12 cellular contexts compared by ENCODE assay signal in genomic region chr2:108396845-108397244, GRCh38. TPM values are rescaled to one million over a fixed set of nuclear protein-coding genes. Genes with fewer than 3 reads are reported as not detected.
DNase-seq lines count a peak whose midpoint lies in the region; ATAC-seq and TF ChIP-seq lines count a peak whose summit lies in the region.
"Had no signal": no experiment of that assay in that cellular context is flagged by ENCODE, and none has a peak within 500 bp of the region (broad histone marks: within the 10 kb centered on the region; RNA-seq: fewer than 3 reads in every experiment).

No MANE protein-coding gene starts in this region.

- H3K36me3 ChIP-seq in HUES48 (ENCODE audit: control insufficient read depth, insufficient read depth, low read length) (no peaks in the 10 kb centered on the region), mesenchymal stem cell (ENCODE audit: control insufficient read depth in 1 of 2, insufficient read depth in 2 of 2, low read depth in 1 of 2, low read length in 2 of 2) (peaks cover 0 to 11% of the 10 kb centered on the region in 2 experiments)

- H3K4me3 ChIP-seq in HUES48 (ENCODE audit: low read depth, low read length): no peak overlapping the region
- H3K4me3 ChIP-seq in mesenchymal stem cell (ENCODE audit: insufficient read depth in 1 of 2, low read depth in 1 of 2, low read length in 2 of 2): no peak overlapping the region

- H3K4me3 Mint-ChIP-seq in activated CD4-positive, alpha-beta T cell treated with anti-CD3 and anti-CD28 coated beads for 36 hours: no peak overlapping the region
- no peak overlapping the region for H3K4me3 Mint-ChIP-seq in progenitor cell of endocrine pancreas (ENCODE audit: low read depth)
- H3K4me3 Mint-ChIP-seq in activated T-helper 2 cell treated with anti-CD3 and anti-CD28 coated beads, Interferon-gamma antibody, Interleukin-2, Interleukin-4, amounts not matched to agents 10 μg/mL and 5 μg/mL and 100 μg/mL, durations not matched to agents 14 hours and 24 hours and 36 hours (ENCODE audit: low read depth): no peak overlapping the region
- no peak overlapping the region for H3K4me3 Mint-ChIP-seq in stimulated activated naive B cell treated with anti-CD40 and anti-IgM and Interleukin-4, amounts not matched to agents 10 μg/mL and 1 μg/mL and 100 μg/mL, for 72 hours
- H3K4me3 Mint-ChIP-seq: CD8-positive, alpha-beta T cell had no signal

- peaks cover 28% of the 10 kb centered on the region for H3K9me3 ChIP-seq in HUES48 (ENCODE audit: control insufficient read depth, insufficient read depth, low read length)
- peaks cover 48% of the 10 kb centered on the region for H3K9me3 ChIP-seq in mesenchymal stem cell (ENCODE audit: control insufficient read depth, low read length)

- H3K4me1 Mint-ChIP-seq in activated CD4-positive, alpha-beta T cell treated with anti-CD3 and anti-CD28 coated beads for 36 hours: no peaks in the 10 kb centered on the region
- no peaks in the 10 kb centered on the region for H3K4me1 Mint-ChIP-seq in progenitor cell of endocrine pancreas (ENCODE audit: low read depth)
- H3K4me1 Mint-ChIP-seq in activated T-helper 2 cell treated with anti-CD3 and anti-CD28 coated beads, Interferon-gamma antibody, Interleukin-2, Interleukin-4, amounts not matched to agents 10 μg/mL and 5 μg/mL and 100 μg/mL, durations not matched to agents 14 hours and 24 hours and 36 hours (ENCODE audit: low read depth): no peaks in the 10 kb centered on the region
- no peaks in the 10 kb centered on the region for H3K4me1 Mint-ChIP-seq in stimulated activated naive B cell treated with anti-CD40 and anti-IgM and Interleukin-4, amounts not matched to agents 10 μg/mL and 1 μg/mL and 100 μg/mL, for 72 hours

- peaks cover 6% of the 10 kb centered on the region for H3K4me1 ChIP-seq in HUES48 (ENCODE audit: control insufficient read depth, insufficient read depth, low read length)
- no peaks in the 10 kb centered on the region for H3K4me1 ChIP-seq in mesenchymal stem cell (ENCODE audit: control insufficient read depth, insufficient read depth, low read depth, low read length)

- POLR2A ChIA-PET in activated CD4-positive, alpha-beta T cell treated with anti-CD3 and anti-CD28 coated beads for 36 hours (lab: Charles Lee): no interaction called here

- H3K27me3 ChIP-seq in HUES48 (ENCODE audit: control insufficient read depth, insufficient read depth, low read length): no peaks in the 10 kb centered on the region
- H3K27me3 ChIP-seq in mesenchymal stem cell (ENCODE audit: control insufficient read depth in 1 of 2, insufficient read depth in 1 of 2, low read length in 2 of 2): peaks cover 0 to 9% of the 10 kb centered on the region in 2 experiments

- no peak overlapping the region for H3K4me2 ChIP-seq in mesenchymal stem cell (ENCODE audit: low read length, poor library complexity, severe bottlenecking)

- no peaks in the 10 kb centered on the region for H3K27me3 Mint-ChIP-seq in activated CD4-positive, alpha-beta T cell treated with anti-CD3 and anti-CD28 coated beads for 36 hours
- no peaks in the 10 kb centered on the region for H3K27me3 Mint-ChIP-seq in progenitor cell of endocrine pancreas
- H3K27me3 Mint-ChIP-seq in activated T-helper 2 cell treated with anti-CD3 and anti-CD28 coated beads, Interferon-gamma antibody, Interleukin-2, Interleukin-4, amounts not matched to agents 10 μg/mL and 5 μg/mL and 100 μg/mL, durations not matched to agents 14 hours and 24 hours and 36 hours (ENCODE audit: low read depth): no peaks in the 10 kb centered on the region
- H3K27me3 Mint-ChIP-seq in stimulated activated naive B cell treated with anti-CD40 and anti-IgM and Interleukin-4, amounts not matched to agents 10 μg/mL and 1 μg/mL and 100 μg/mL, for 72 hours: peaks cover under 1 to 8% of the 10 kb centered on the region in 2 donors

- peaks cover 3% of the 10 kb centered on the region for H3K79me1 ChIP-seq in mesenchymal stem cell (replicated peaks; ENCODE audit: low read length, poor library complexity, severe bottlenecking)

- no peak overlapping the region for H3K27ac Mint-ChIP-seq in activated CD4-positive, alpha-beta T cell treated with anti-CD3 and anti-CD28 coated beads for 36 hours
- H3K27ac Mint-ChIP-seq in progenitor cell of endocrine pancreas: no peak overlapping the region
- no peak overlapping the region for H3K27ac Mint-ChIP-seq in activated T-helper 2 cell treated with anti-CD3 and anti-CD28 coated beads, Interferon-gamma antibody, Interleukin-2, Interleukin-4, amounts not matched to agents 10 μg/mL and 5 μg/mL and 100 μg/mL, durations not matched to agents 14 hours and 24 hours and 36 hours
- no peak overlapping the region for H3K27ac Mint-ChIP-seq in stimulated activated naive B cell treated with anti-CD40 and anti-IgM and Interleukin-4, amounts not matched to agents 10 μg/mL and 1 μg/mL and 100 μg/mL, for 72 hours
- H3K27ac Mint-ChIP-seq: CD8-positive, alpha-beta T cell had no signal

- peak overlapping the region; percentile 70 for H2BK5ac ChIP-seq in mesenchymal stem cell (ENCODE audit: low read depth, low read length, poor library complexity, severe bottlenecking)

- H2BK12ac ChIP-seq in mesenchymal stem cell (ENCODE audit: low read length in 2 of 2): no peak overlapping the region

- H2AK5ac ChIP-seq in mesenchymal stem cell (ENCODE audit: low read length, severe bottlenecking): no peak overlapping the region

- H2AFZ ChIP-seq in mesenchymal stem cell (ENCODE audit: low read depth, low read length): no peak overlapping the region

- DNase-seq in activated CD4-positive, alpha-beta T cell treated with anti-CD3 and anti-CD28 coated beads for 36 hours: peak; percentile 32
- no peak for DNase-seq in activated CD4-positive, alpha-beta T cell treated with anti-CD3 and anti-CD28 coated beads for 4 hours
- peak; percentile 25 for DNase-seq in SW480 (ENCODE audit: low spot score)
- no peak for DNase-seq in mesenchymal stem cell
- no peak for DNase-seq in progenitor cell of endocrine pancreas (ENCODE audit: low spot score, unreplicated experiment)
- DNase-seq in activated T-helper 2 cell treated with anti-CD3 and anti-CD28 coated beads, Interferon-gamma antibody, Interleukin-2, Interleukin-4, amounts not matched to agents 10 μg/mL and 5 μg/mL and 100 μg/mL, durations not matched to agents 14 hours and 24 hours and 36 hours (ENCODE audit: low spot score): no peak
- no peak for DNase-seq in stimulated activated naive B cell treated with anti-CD40 and anti-IgM and Interleukin-4, amounts not matched to agents 10 μg/mL and 1 μg/mL and 100 μg/mL, for 72 hours
- DNase-seq: activated T-cell treated with anti-CD3 and anti-CD28 coated beads, Interleukin-2, amount 50 U/mL, for 48 hours; CD8-positive, alpha-beta T cell; SHP77; trophoblast cell had no signal

- H4K8ac ChIP-seq in mesenchymal stem cell (ENCODE audit: low read length): no peak overlapping the region

- no peak overlapping the region for H3K9ac ChIP-seq in HUES48 (ENCODE audit: low read depth, low read length)
- H3K9ac ChIP-seq in mesenchymal stem cell (ENCODE audit: low read length): no peak overlapping the region

- TF ChIP-seq CTCF in progenitor cell of endocrine pancreas (IDR thresholded peaks at IDR 0.05; ENCODE audit: unreplicated experiment): no peak

- no peak overlapping the region for H3K4ac ChIP-seq in mesenchymal stem cell (ENCODE audit: low read depth in 1 of 2, low read length in 2 of 2)

- no peak overlapping the region for H2BK15ac ChIP-seq in mesenchymal stem cell (ENCODE audit: low read depth, poor library complexity, severe bottlenecking)

- no peak overlapping the region for H2BK120ac ChIP-seq in mesenchymal stem cell (ENCODE audit: low read depth, low read length)

- peaks cover 2% of the 10 kb centered on the region for H3K36me3 Mint-ChIP-seq in activated CD4-positive, alpha-beta T cell treated with anti-CD3 and anti-CD28 coated beads for 36 hours (ENCODE audit: low read depth)
- H3K36me3 Mint-ChIP-seq in progenitor cell of endocrine pancreas (ENCODE audit: insufficient read depth): peaks cover 9% of the 10 kb centered on the region
- H3K36me3 Mint-ChIP-seq in activated T-helper 2 cell treated with anti-CD3 and anti-CD28 coated beads, Interferon-gamma antibody, Interleukin-2, Interleukin-4, amounts not matched to agents 10 μg/mL and 5 μg/mL and 100 μg/mL, durations not matched to agents 14 hours and 24 hours and 36 hours (ENCODE audit: low read depth): peaks cover 3% of the 10 kb centered on the region
- H3K36me3 Mint-ChIP-seq in stimulated activated naive B cell treated with anti-CD40 and anti-IgM and Interleukin-4, amounts not matched to agents 10 μg/mL and 1 μg/mL and 100 μg/mL, for 72 hours: peaks cover 2 to 11% of the 10 kb centered on the region in 2 donors
- H3K36me3 Mint-ChIP-seq: CD8-positive, alpha-beta T cell had no signal

- H4K91ac ChIP-seq in mesenchymal stem cell (ENCODE audit: low read length): no peak overlapping the region

- intact Hi-C loops in activated CD4-positive, alpha-beta T cell treated with anti-CD3 and anti-CD28 coated beads for 36 hours (cut with DNase I, micrococcal nuclease): loop anchor here (5.0 kb wide), 1 partner anchor 185 kb away; no protein-coding TSS in a partner anchor
- intact Hi-C loops in activated T-helper 2 cell treated with anti-CD3 and anti-CD28 coated beads, Interferon-gamma antibody, Interleukin-2, Interleukin-4, amounts not matched to agents 10 μg/mL and 5 μg/mL and 100 μg/mL, durations not matched to agents 14 hours and 24 hours and 36 hours (cut with micrococcal nuclease): no loop called here

- CTCF ChIA-PET in activated CD4-positive, alpha-beta T cell treated with anti-CD3 and anti-CD28 coated beads for 36 hours (lab: Charles Lee): interaction anchor here (0.6 to 1.0 kb wide), 2 partner anchors 34 to 163 kb away, joined by 3 read pairs; no protein-coding TSS in a partner anchor

- peaks cover 14% of the 10 kb centered on the region for H3K9me3 Mint-ChIP-seq in activated CD4-positive, alpha-beta T cell treated with anti-CD3 and anti-CD28 coated beads for 36 hours (ENCODE audit: low read depth)
- H3K9me3 Mint-ChIP-seq in progenitor cell of endocrine pancreas (ENCODE audit: low read depth): peaks cover 32% of the 10 kb centered on the region
- peaks cover 28% of the 10 kb centered on the region for H3K9me3 Mint-ChIP-seq in activated T-helper 2 cell treated with anti-CD3 and anti-CD28 coated beads, Interferon-gamma antibody, Interleukin-2, Interleukin-4, amounts not matched to agents 10 μg/mL and 5 μg/mL and 100 μg/mL, durations not matched to agents 14 hours and 24 hours and 36 hours
- peaks cover 27 to 44% of the 10 kb centered on the region in 2 donors for H3K9me3 Mint-ChIP-seq in stimulated activated naive B cell treated with anti-CD40 and anti-IgM and Interleukin-4, amounts not matched to agents 10 μg/mL and 1 μg/mL and 100 μg/mL, for 72 hours

- ATAC-seq in activated CD4-positive, alpha-beta T cell treated with anti-CD3 and anti-CD28 coated beads for 36 hours: no peak
- ATAC-seq in stimulated activated naive B cell treated with anti-CD40 and anti-IgM and Interleukin-4, amounts not matched to agents 10 μg/mL and 1 μg/mL and 100 μg/mL, for 72 hours (replicated peaks): no peak
- ATAC-seq: CD8-positive, alpha-beta T cell had no signal

- no peak overlapping the region for H3K18ac ChIP-seq in mesenchymal stem cell (ENCODE audit: low read depth in 1 of 2, low read length in 2 of 2)

- H3K27ac ChIP-seq in HUES48 (ENCODE audit: low read depth, low read length): peak overlapping the region; percentile 35
- no peak overlapping the region for H3K27ac ChIP-seq in mesenchymal stem cell (ENCODE audit: low read length, poor library complexity, severe bottlenecking)

- 90% methylated on average over 3 of the region's 3 CpGs for WGBS in mesenchymal stem cell

- H3K23ac ChIP-seq in mesenchymal stem cell (ENCODE audit: low read length in 2 of 2): no peak overlapping the region

- H3K14ac ChIP-seq in mesenchymal stem cell (ENCODE audit: low read length in 2 of 2): no peak overlapping the region

RNA-seq across cellular contexts. Expression of gene SULT1C4, which starts 19.1 kb away (rescaled TPM):
- total RNA-seq in activated CD4-positive, alpha-beta T cell treated with anti-CD3 and anti-CD28 coated beads for 36 hours: not detected
- polyA plus RNA-seq in mesenchymal stem cell (2013, experiment 1 of 2): 17.1 TPM
- polyA plus RNA-seq in mesenchymal stem cell (2013, experiment 2 of 2): 17.2 TPM
- 31.2 and 35.5 TPM in 2 replicates for total RNA-seq in progenitor cell of endocrine pancreas
- total RNA-seq in activated T-helper 2 cell treated with anti-CD3 and anti-CD28 coated beads, Interferon-gamma antibody, Interleukin-2, Interleukin-4, amounts not matched to agents 10 μg/mL and 5 μg/mL and 100 μg/mL, durations not matched to agents 14 hours and 24 hours and 36 hours: not detected in 2 replicates
- total RNA-seq: CD8-positive, alpha-beta T cell had no signal

RNA-seq across cellular contexts. Expression of gene GCC2, which starts 52.2 kb away (rescaled TPM):
- total RNA-seq in activated CD4-positive, alpha-beta T cell treated with anti-CD3 and anti-CD28 coated beads for 36 hours: 10 to 100 TPM; 47.8 to 51.3 TPM
- polyA plus RNA-seq in mesenchymal stem cell (2013, experiment 1 of 2): 31.4 TPM
- polyA plus RNA-seq in mesenchymal stem cell (2013, experiment 2 of 2): 32.8 TPM
- total RNA-seq in progenitor cell of endocrine pancreas: 79.4 and 82.8 TPM in 2 replicates
- total RNA-seq in activated T-helper 2 cell treated with anti-CD3 and anti-CD28 coated beads, Interferon-gamma antibody, Interleukin-2, Interleukin-4, amounts not matched to agents 10 μg/mL and 5 μg/mL and 100 μg/mL, durations not matched to agents 14 hours and 24 hours and 36 hours: 38.8 and 42.7 TPM in 2 replicates

Comparison
In these comparisons a context has a peak if more than half of its experiments do, and no peak if none do; other contexts are left out.
1. DNase-seq: peak in activated CD4-positive, alpha-beta T cell treated with anti-CD3 and anti-CD28 coated beads for 36 hours (single experiment) and SW480 (single experiment); none in activated CD4-positive, alpha-beta T cell treated with anti-CD3 and anti-CD28 coated beads for 4 hours (0 of 2), mesenchymal stem cell (single experiment), progenitor cell of endocrine pancreas (single experiment), activated T-helper 2 cell treated with anti-CD3 and anti-CD28 coated beads, Interferon-gamma antibody, Interleukin-2, Interleukin-4, amounts not matched to agents 10 μg/mL and 5 μg/mL and 100 μg/mL, durations not matched to agents 14 hours and 24 hours and 36 hours (single experiment) and stimulated activated naive B cell treated with anti-CD40 and anti-IgM and Interleukin-4, amounts not matched to agents 10 μg/mL and 1 μg/mL and 100 μg/mL, for 72 hours (single experiment).
2. RNA of gene SULT1C4, which starts 19.1 kb away (total RNA-seq): 31.2 to 35.5 TPM in progenitor cell of endocrine pancreas; not detected in activated CD4-positive, alpha-beta T cell treated with anti-CD3 and anti-CD28 coated beads for 36 hours and not detected in activated T-helper 2 cell treated with anti-CD3 and anti-CD28 coated beads, Interferon-gamma antibody, Interleukin-2, Interleukin-4, amounts not matched to agents 10 μg/mL and 5 μg/mL and 100 μg/mL, durations not matched to agents 14 hours and 24 hours and 36 hours; every median in the first group is over 10 times any median in the second.